Comparison of ENCODE assay signal across 8 cellular contexts in the genomic region with DNA sequence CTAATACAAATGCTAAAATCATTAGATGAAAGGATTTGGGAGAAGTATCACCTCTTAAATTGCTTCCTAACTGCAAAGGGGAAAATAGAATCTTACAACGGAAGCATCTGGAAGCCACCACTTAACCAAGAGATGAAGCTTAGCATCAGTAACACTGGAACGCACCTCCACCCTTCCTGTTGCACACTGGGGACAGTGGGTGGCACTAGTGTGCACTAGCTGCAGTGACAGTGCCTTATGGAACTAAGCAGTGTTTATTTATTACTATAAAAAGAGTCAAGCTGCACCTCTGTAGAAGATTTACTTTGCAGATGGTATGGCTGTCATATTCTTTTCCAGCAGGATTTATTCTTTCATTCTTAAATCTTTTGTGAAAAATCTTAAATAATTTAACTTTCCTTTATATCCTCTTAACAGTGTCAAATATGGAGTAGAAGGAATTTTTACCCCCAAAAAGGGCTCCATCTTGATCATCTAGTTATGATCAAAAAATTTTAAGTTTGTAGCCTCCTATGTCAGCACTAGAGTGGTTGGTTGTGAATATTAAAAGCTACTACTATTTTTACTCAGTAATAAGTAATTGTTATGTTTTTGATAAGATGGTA.
DNase-seq lines count a peak whose midpoint lies in the region; ATAC-seq and TF ChIP-seq lines count a peak whose summit lies in the region.

No MANE protein-coding gene starts in this region.

- DNase-seq in ACHN (peak; percentile 17), GM12864 (ENCODE audit: low read depth) (no peak), SW480 (ENCODE audit: low spot score) (peak; percentile 36), fibroblast of mammary gland (ENCODE audit: low read depth) (no peak), smooth muscle cell (lab: John Stamatoyannopoulos, UW; ENCODE audit: unreplicated experiment) (no peak), dedifferentiated amniotic fluid mesenchymal stem cell (ENCODE audit: extremely low spot score) (no peak)

- no peak overlapping the region for H3K9ac ChIP-seq in smooth muscle cell (ENCODE audit: low read depth)

- H4K20me1 ChIP-seq in smooth muscle cell (ENCODE audit: low read depth), result no peaks in the 10 kb centered on the region

- H2AFZ ChIP-seq in smooth muscle cell (ENCODE audit: low read depth), result no peak overlapping the region

- no peaks in the 10 kb centered on the region for H3K9me3 ChIP-seq in smooth muscle cell (replicated peaks; ENCODE audit: low read depth)

- WGBS in smooth muscle cell (ENCODE audit: low lambda C conversion rate), result 76% methylated on average over 2 of the region's 2 CpGs

- in situ Hi-C loops in ACHN (cut with HindIII; ENCODE audit: low pct_ligation_motif_present, low pct_unique_long_range_greater_than_20kb, low sequenced_read_pairs), result no loop called here

- TF ChIP-seq CTCF in GM12864 (IDR thresholded peaks at IDR 0.05; ENCODE audit: low read depth, low read length, missing control alignments) (peak; percentile 61), fibroblast of mammary gland (conservative IDR thresholded peaks at IDR 0.05; ENCODE audit: control insufficient read depth, insufficient read depth, low read depth, low read length) (peak; percentile 22), smooth muscle cell (IDR thresholded peaks at IDR 0.05; ENCODE audit: borderline replicate concordance, insufficient read depth, poor library complexity, severe bottlenecking) (peak; percentile 28)

- H3K27me3 ChIP-seq in smooth muscle cell (ENCODE audit: low read depth), result no peaks in the 10 kb centered on the region

- no peaks in the 10 kb centered on the region for H3K4me1 ChIP-seq in smooth muscle cell (ENCODE audit: low read depth)

- no peaks in the 10 kb centered on the region for H3K79me2 ChIP-seq in smooth muscle cell (ENCODE audit: low read depth)

- H3K36me3 ChIP-seq in smooth muscle cell (ENCODE audit: low read depth), result no peaks in the 10 kb centered on the region

- H3K4me3 ChIP-seq in GM12864 (ENCODE audit: low read depth, low read length) (no peak overlapping the region), fibroblast of mammary gland (ENCODE audit: control insufficient read depth, low read depth, low read length) (no peak overlapping the region), smooth muscle cell (no peak overlapping the region)

- H3F3A ChIP-seq in smooth muscle cell (ENCODE audit: low read depth), result no peaks in the 10 kb centered on the region

- no peak overlapping the region for H3K4me2 ChIP-seq in smooth muscle cell

- no peak overlapping the region for H3K27ac ChIP-seq in smooth muscle cell (ENCODE audit: low read depth)

- ATAC-seq in HG03565 (IDR thresholded peaks at IDR 0.05; ENCODE audit: unreplicated experiment) (peak; percentile 63), HG02884 (IDR thresholded peaks at IDR 0.05; ENCODE audit: unreplicated experiment) (no peak)

Comparison
In these comparisons a context has a peak if more than half of its experiments do, and no peak if none do; other contexts are left out.
1. DNase-seq: peak in ACHN (single experiment) and SW480 (single experiment); none in GM12864 (single experiment), fibroblast of mammary gland (single experiment), smooth muscle cell (single experiment) and dedifferentiated amniotic fluid mesenchymal stem cell (single experiment).
2. Peak in every context shown above with its lines, with median percentiles within 50 percentile points of each other: CTCF ChIP-seq.